In the genomic region with DNA sequence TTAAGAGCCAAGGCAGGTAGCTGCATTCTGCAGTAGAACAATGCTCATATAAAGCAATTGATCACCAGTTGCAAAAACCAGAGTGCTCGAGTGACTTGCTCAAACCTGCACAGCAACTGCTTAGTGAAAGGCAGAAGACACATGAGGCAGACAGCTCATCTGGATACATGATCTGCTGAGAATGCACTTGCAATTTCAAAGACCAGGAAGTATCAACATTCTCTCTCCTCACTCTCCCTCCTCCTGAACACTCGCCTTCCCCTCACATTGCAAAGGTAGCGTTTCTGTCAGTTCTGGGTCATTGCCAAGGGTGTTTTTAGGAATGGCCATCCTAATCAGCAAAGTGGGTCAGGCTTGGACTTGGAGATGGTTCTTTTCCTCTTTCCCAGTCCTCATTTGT, we compare ENCODE assay signal across 16 cellular contexts.
DNase-seq lines count a peak whose midpoint lies in the region; ATAC-seq and TF ChIP-seq lines count a peak whose summit lies in the region.
"Had no signal": no experiment of that assay in that cellular context is flagged by ENCODE, and none has a peak within 500 bp of the region (broad histone marks: within the 10 kb centered on the region; RNA-seq: fewer than 3 reads in every experiment).

No MANE protein-coding gene starts in this region.

- DNase-seq in DMS53 (lab: John Stamatoyannopoulos, UW) (peak; percentile 55), IMR-90 (peak; percentile 11), UCSD-AML1 (lab: John Stamatoyannopoulos, UW; ENCODE audit: unreplicated experiment) (no peak), upper lobe of left lung (no peak)
- no peak for DNase-seq in T-helper 2 cell treated with Interferon-gamma antibody and Interleukin-4, amounts not matched to agents 5 μg/mL and 100 μg/mL, for 36 hours (ENCODE audit: low spot score)
- no peak for DNase-seq in naive thymus-derived CD8-positive, alpha-beta T cell
- DNase-seq in stimulated activated naive CD8-positive, alpha-beta T cell treated with anti-CD3 and anti-CD28 coated beads, Interleukin-15, amount 100 ng/mL, for 72 hours: no peak
- DNase-seq: CD4-positive, alpha-beta memory T cell; cerebellar nuclear complex; GF-D8; islet precursor cell; KBM-7; NCI-H1436; NCI-H774; stimulated activated CD4-positive, alpha-beta T cell treated with anti-CD3 and anti-CD28 coated beads, Interleukin-2, amount 100 ng/mL, for 24 hours; uterus had no signal

- ATAC-seq in IMR-90 (ENCODE audit: low read depth) (no peak), upper lobe of left lung (ENCODE audit: low FRiP score in 2 of 2) (no peak)
- ATAC-seq in naive thymus-derived CD8-positive, alpha-beta T cell: no peak
- ATAC-seq in stimulated activated naive CD8-positive, alpha-beta T cell treated with anti-CD3 and anti-CD28 coated beads, Interleukin-15, amount 100 ng/mL, for 72 hours: no peak

- H4K91ac ChIP-seq in IMR-90 (ENCODE audit: insufficient read depth, low read depth, low read length): no peak overlapping the region

- no peak overlapping the region for H2AK5ac ChIP-seq in IMR-90 (ENCODE audit: low read depth, low read length)

- no peak overlapping the region for H3K56ac ChIP-seq in IMR-90 (ENCODE audit: extremely low read depth, insufficient read depth, low read length)

- H2BK5ac ChIP-seq in IMR-90 (ENCODE audit: low read depth, low read length, poor library complexity, severe bottlenecking): no peak overlapping the region

- H2AFZ ChIP-seq in IMR-90 (replicated peaks; ENCODE audit: low read length, poor library complexity): no peak overlapping the region

- TF ChIP-seq CTCF in IMR-90 (conservative IDR thresholded peaks at IDR 0.05; ENCODE audit: low read depth, low read length) (no peak), upper lobe of left lung (IDR thresholded peaks at IDR 0.05) (no peak)

- no peaks in the 10 kb centered on the region for H4K20me1 ChIP-seq in IMR-90 (ENCODE audit: insufficient read depth, low read length)

- peaks cover 32% of the 10 kb centered on the region for H3K4me1 Mint-ChIP-seq in T-helper 2 cell treated with Interferon-gamma antibody and Interleukin-4, amounts not matched to agents 5 μg/mL and 100 μg/mL, for 36 hours (ENCODE audit: low read depth)
- peaks cover 7 to 36% (median 25%) of the 10 kb centered on the region in 4 donors for H3K4me1 Mint-ChIP-seq in naive thymus-derived CD8-positive, alpha-beta T cell
- H3K4me1 Mint-ChIP-seq in stimulated activated naive CD8-positive, alpha-beta T cell treated with anti-CD3 and anti-CD28 coated beads, Interleukin-15, amount 100 ng/mL, for 72 hours: peaks cover 37% of the 10 kb centered on the region

- no peaks in the 10 kb centered on the region for H3K79me1 ChIP-seq in IMR-90 (ENCODE audit: low read depth in 1 of 2, low read length in 2 of 2)

- H3K9me1 ChIP-seq in IMR-90 (ENCODE audit: insufficient read depth, low read length): no peaks in the 10 kb centered on the region

- in situ Hi-C loops in IMR-90 (cut with MboI; ENCODE audit: low sequenced_read_pairs): loop anchor here (25.0 kb wide), 1 partner anchor 351 kb away; a partner anchor contains a TSS

- no peak for TF ChIP-seq EP300 in upper lobe of left lung (IDR thresholded peaks at IDR 0.05)

- H3K36me3 ChIP-seq in IMR-90 (ENCODE audit: control insufficient read depth, insufficient read depth, low read length) (no peaks in the 10 kb centered on the region), upper lobe of left lung (no peaks in the 10 kb centered on the region)
- H3K36me3 ChIP-seq: uterus had no signal

- no peak overlapping the region for H2BK20ac ChIP-seq in IMR-90 (ENCODE audit: low read depth, low read length)

- POLR2A ChIA-PET in IMR-90 (lab: Charles Lee; ENCODE audit: unreplicated experiment): no interaction called here
- POLR2A ChIA-PET in naive thymus-derived CD8-positive, alpha-beta T cell (lab: Charles Lee): no interaction called here

- 92% methylated on average over 1 of the region's 3 CpGs; no CpG with 5 or more reads in 1 of the 2 experiments for WGBS in IMR-90 (ENCODE audit: extremely low coverage in 2 of 2, insufficient read length in 1 of 2), 2 experiments
- 62 to 64% methylated on average over 3 of the region's 3 CpGs for WGBS in upper lobe of left lung, 2 donors

- BruUV-seq in IMR-90 (replicated peaks; lab: Mats Ljungman, UMichigan): no TSS peak

- peak overlapping the region; percentile 68 for H3K27ac Mint-ChIP-seq in T-helper 2 cell treated with Interferon-gamma antibody and Interleukin-4, amounts not matched to agents 5 μg/mL and 100 μg/mL, for 36 hours
- H3K27ac Mint-ChIP-seq in naive thymus-derived CD8-positive, alpha-beta T cell: peak overlapping the region in 7 of 10 donors; percentile 28 to 78 (median 73)
- peak overlapping the region in 1 of 2 donors; percentile 65 for H3K27ac Mint-ChIP-seq in stimulated activated naive CD8-positive, alpha-beta T cell treated with anti-CD3 and anti-CD28 coated beads, Interleukin-15, amount 100 ng/mL, for 72 hours

- H4K5ac ChIP-seq in IMR-90 (ENCODE audit: low read depth, low read length): no peak overlapping the region

- no peaks in the 10 kb centered on the region for H3K36me3 Mint-ChIP-seq in T-helper 2 cell treated with Interferon-gamma antibody and Interleukin-4, amounts not matched to agents 5 μg/mL and 100 μg/mL, for 36 hours (ENCODE audit: low read depth)
- H3K36me3 Mint-ChIP-seq in naive thymus-derived CD8-positive, alpha-beta T cell: no peaks in the 10 kb centered on the region
- H3K36me3 Mint-ChIP-seq: CD4-positive, alpha-beta memory T cell had no signal

- no peak overlapping the region for H3K4ac ChIP-seq in IMR-90 (ENCODE audit: low read depth, low read length)

- intact Hi-C loops in IMR-90 (cut with micrococcal nuclease): no loop called here

- peak overlapping the region; percentile 34 for H3K4me3 Mint-ChIP-seq in T-helper 2 cell treated with Interferon-gamma antibody and Interleukin-4, amounts not matched to agents 5 μg/mL and 100 μg/mL, for 36 hours
- peak overlapping the region in 3 of 10 donors; percentile 25 to 49 (median 37) for H3K4me3 Mint-ChIP-seq in naive thymus-derived CD8-positive, alpha-beta T cell
- H3K4me3 Mint-ChIP-seq in stimulated activated naive CD8-positive, alpha-beta T cell treated with anti-CD3 and anti-CD28 coated beads, Interleukin-15, amount 100 ng/mL, for 72 hours: no peak overlapping the region

- no peak overlapping the region for H2AK9ac ChIP-seq in IMR-90 (replicated peaks; ENCODE audit: low read depth, low read length, poor library complexity)

- H3K9me3 ChIP-seq in IMR-90 (ENCODE audit: control insufficient read depth, insufficient read depth, low read length) (no peaks in the 10 kb centered on the region), upper lobe of left lung (no peaks in the 10 kb centered on the region)
- H3K9me3 ChIP-seq: uterus had no signal

- no peak overlapping the region for H3K18ac ChIP-seq in IMR-90 (ENCODE audit: low read depth, low read length)

- H2BK120ac ChIP-seq in IMR-90 (ENCODE audit: low read depth, low read length): no peak overlapping the region

- no peaks in the 10 kb centered on the region for H3K27me3 Mint-ChIP-seq in T-helper 2 cell treated with Interferon-gamma antibody and Interleukin-4, amounts not matched to agents 5 μg/mL and 100 μg/mL, for 36 hours (ENCODE audit: low read depth)
- H3K27me3 Mint-ChIP-seq in naive thymus-derived CD8-positive, alpha-beta T cell: no peaks in the 10 kb centered on the region
- no peaks in the 10 kb centered on the region for H3K27me3 Mint-ChIP-seq in stimulated activated naive CD8-positive, alpha-beta T cell treated with anti-CD3 and anti-CD28 coated beads, Interleukin-15, amount 100 ng/mL, for 72 hours

- no peak overlapping the region for H2BK15ac ChIP-seq in IMR-90 (ENCODE audit: low read depth, low read length)

- H4K8ac ChIP-seq in IMR-90 (ENCODE audit: low read depth in 2 of 2, low read length in 2 of 2): no peak overlapping the region

- H3K27me3 ChIP-seq in IMR-90 (ENCODE audit: control insufficient read depth, insufficient read depth, low read length): peaks cover 2% of the 10 kb centered on the region; the same call in 1 of the 2 replicates
- H3K27me3 ChIP-seq in upper lobe of left lung: no peaks in the 10 kb centered on the region
- H3K27me3 ChIP-seq: uterus had no signal

- no peak overlapping the region for H3K14ac ChIP-seq in IMR-90 (replicated peaks; ENCODE audit: low read depth, low read length)

- TF ChIP-seq POLR2A in IMR-90 (IDR thresholded peaks at IDR 0.05; ENCODE audit: low read depth, low read length) (no peak), upper lobe of left lung (IDR thresholded peaks at IDR 0.05) (no peak)

- no peak overlapping the region for H3K9ac ChIP-seq in IMR-90 (ENCODE audit: low read depth, low read length)

- TF ChIP-seq RAD21 in IMR-90 (IDR thresholded peaks at IDR 0.05; ENCODE audit: low read length): no peak

- CTCF ChIA-PET in IMR-90 (lab: Yijun Ruan, JAX): interaction anchor here (0.7 kb wide), 1 partner anchor 337 kb away, joined by 3 read pairs; no protein-coding TSS in a partner anchor

- no peak overlapping the region for H3K23ac ChIP-seq in IMR-90 (ENCODE audit: low read depth, low read length)

- no peak overlapping the region for H3K4me2 ChIP-seq in IMR-90 (ENCODE audit: low read depth, low read length)

- dilution Hi-C loops in IMR-90 (cut with HindIII; ENCODE audit: low sequenced_read_pairs, unreplicated experiment): no loop called here

- H3K4me3 ChIP-seq in IMR-90 (ENCODE audit: insufficient read depth, low read depth, low read length): no peak overlapping the region
- no peak overlapping the region for H3K4me3 ChIP-seq in upper lobe of left lung
- H3K4me3 ChIP-seq: uterus had no signal

- no peaks in the 10 kb centered on the region for H3K9me3 Mint-ChIP-seq in T-helper 2 cell treated with Interferon-gamma antibody and Interleukin-4, amounts not matched to agents 5 μg/mL and 100 μg/mL, for 36 hours
- no peaks in the 10 kb centered on the region for H3K9me3 Mint-ChIP-seq in naive thymus-derived CD8-positive, alpha-beta T cell
- no peaks in the 10 kb centered on the region for H3K9me3 Mint-ChIP-seq in stimulated activated naive CD8-positive, alpha-beta T cell treated with anti-CD3 and anti-CD28 coated beads, Interleukin-15, amount 100 ng/mL, for 72 hours
- H3K9me3 Mint-ChIP-seq: CD4-positive, alpha-beta memory T cell had no signal

- H3K27ac ChIP-seq in IMR-90 (ENCODE audit: insufficient read depth, low read length) (no peak overlapping the region), upper lobe of left lung (no peak overlapping the region)
- H3K27ac ChIP-seq: uterus had no signal

- H3K4me1 ChIP-seq in IMR-90 (ENCODE audit: control insufficient read depth, insufficient read depth, low read length) (no peaks in the 10 kb centered on the region), upper lobe of left lung (peaks cover 0 to 6% (median 4%) of the 10 kb centered on the region in 4 donors)
- H3K4me1 ChIP-seq: uterus had no signal

TF ChIP-seq in IMR-90, 13 proteins besides CTCF, POLR2A, EP300 and RAD21 (continues in another document):
- TF ChIP-seq, protein P1, sequence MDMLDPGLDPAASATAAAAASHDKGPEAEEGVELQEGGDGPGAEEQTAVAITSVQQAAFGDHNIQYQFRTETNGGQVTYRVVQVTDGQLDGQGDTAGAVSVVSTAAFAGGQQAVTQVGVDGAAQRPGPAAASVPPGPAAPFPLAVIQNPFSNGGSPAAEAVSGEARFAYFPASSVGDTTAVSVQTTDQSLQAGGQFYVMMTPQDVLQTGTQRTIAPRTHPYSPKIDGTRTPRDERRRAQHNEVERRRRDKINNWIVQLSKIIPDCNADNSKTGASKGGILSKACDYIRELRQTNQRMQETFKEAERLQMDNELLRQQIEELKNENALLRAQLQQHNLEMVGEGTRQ (IDR thresholded peaks at IDR 0.05; ENCODE audit: low read depth, low read length): no peak
- TF ChIP-seq RFX5 (IDR thresholded peaks at IDR 0.05; ENCODE audit: low read depth, low read length): no peak

Comparison
In these comparisons a context has a peak if more than half of its experiments do, and no peak if none do; other contexts are left out.
1. DNase-seq: peak in DMS53 (single experiment) and IMR-90 (single experiment); none in T-helper 2 cell treated with Interferon-gamma antibody and Interleukin-4, amounts not matched to agents 5 μg/mL and 100 μg/mL, for 36 hours (single experiment), naive thymus-derived CD8-positive, alpha-beta T cell (0 of 10), UCSD-AML1 (single experiment), upper lobe of left lung (0 of 2) and stimulated activated naive CD8-positive, alpha-beta T cell treated with anti-CD3 and anti-CD28 coated beads, Interleukin-15, amount 100 ng/mL, for 72 hours (0 of 2).